ENCODE assay signal across 1 cellular context in genomic region chr2:97726311-97727064, GRCh38.
TF ChIP-seq lines count a peak whose summit lies in the region.

No MANE protein-coding gene starts in this region.

TF ChIP-seq in IMR-90, 13 proteins besides CTCF, POLR2A, EP300 and RAD21:
- TF ChIP-seq RCOR1 (IDR thresholded peaks at IDR 0.05; ENCODE audit: insufficient replicate concordance, low read length) (no peak), ELK1 (IDR thresholded peaks at IDR 0.05; ENCODE audit: borderline replicate concordance, low read depth, low read length) (no peak), CEBPB (IDR thresholded peaks at IDR 0.05; ENCODE audit: low read depth, low read length) (no peak), MAFK (IDR thresholded peaks at IDR 0.05; ENCODE audit: low read depth, low read length) (no peak), CHD1 (IDR thresholded peaks at IDR 0.05; ENCODE audit: low read depth, low read length) (no peak), MAZ (IDR thresholded peaks at IDR 0.05; ENCODE audit: borderline replicate concordance, low read depth, low read length) (no peak), FOS (IDR thresholded peaks at IDR 0.05; ENCODE audit: low read depth, low read length) (no peak), USF2 (IDR thresholded peaks at IDR 0.05; ENCODE audit: low read depth, low read length) (no peak), BHLHE40 (IDR thresholded peaks at IDR 0.05; ENCODE audit: low read depth, low read length) (no peak), SMC3 (IDR thresholded peaks at IDR 0.05; ENCODE audit: low read depth, low read length) (no peak), RFX5 (IDR thresholded peaks at IDR 0.05; ENCODE audit: low read depth, low read length) (no peak), NFE2L2 (IDR thresholded peaks at IDR 0.05; ENCODE audit: low read depth, low read length) (no peak), MXI1 (IDR thresholded peaks at IDR 0.05; ENCODE audit: borderline replicate concordance, low read depth, low read length) (no peak)
TF ChIP-seq in IMR-90: peak in this region for 0.
